Comparison of ENCODE assay signal across 8 cellular contexts in genomic region chr1:119712342-119713038, GRCh38. TPM values are rescaled to one million over a fixed set of nuclear protein-coding genes. Genes with fewer than 3 reads are reported as not detected.
DNase-seq lines count a peak whose midpoint lies in the region; ATAC-seq and TF ChIP-seq lines count a peak whose summit lies in the region.

No MANE protein-coding gene starts in this region.

- no peak for TF ChIP-seq EP300 in gastroesophageal sphincter (IDR thresholded peaks at IDR 0.05)
- TF ChIP-seq EP300 in transverse colon (IDR thresholded peaks at IDR 0.05; ENCODE audit: low read depth): no peak

- ATAC-seq in activated T-cell treated with anti-CD3 and anti-CD28 coated beads, Interleukin-2, amount 50 U/mL, for 72 hours (replicated peaks in 1 of 2): peak; percentile 83 to 87
- peak; percentile 91 for ATAC-seq in gastroesophageal sphincter

- H3K27me3 ChIP-seq in HL-60 (ENCODE audit: insufficient read depth, poor library complexity, severe bottlenecking): no peaks in the 10 kb centered on the region
- no peaks in the 10 kb centered on the region for H3K27me3 ChIP-seq in gastroesophageal sphincter
- H3K27me3 ChIP-seq in transverse colon: peaks cover 18% of the 10 kb centered on the region

- H3K4me1 ChIP-seq in gastroesophageal sphincter (peaks cover 0 to 38% (median 14%) of the 10 kb centered on the region in 3 donors), transverse colon (peaks cover 5 to 27% (median 17%) of the 10 kb centered on the region in 4 donors)

- intact Hi-C loops in transverse colon (cut with DNase I; ENCODE audit: low total_unique reads): no loop called here

- peak overlapping the region; percentile 96 for H3K27ac Mint-ChIP-seq in activated T-cell treated with anti-CD3 and anti-CD28 coated beads, Interleukin-2, amount 50 U/mL, for 72 hours

- peaks cover 8% of the 10 kb centered on the region for H3K27me3 Mint-ChIP-seq in activated T-cell treated with anti-CD3 and anti-CD28 coated beads, Interleukin-2, amount 50 U/mL, for 72 hours (ENCODE audit: low read depth)

- H3K4me3 ChIP-seq in HL-60 (replicated peaks; ENCODE audit: insufficient read depth, low read length) (peak overlapping the region; percentile 82), gastroesophageal sphincter (peak overlapping the region; percentile 72 to 74), transverse colon (peak overlapping the region; percentile 28 to 62 (median 41))

- peaks cover 16 to 31% of the 10 kb centered on the region in 2 donors for H3K36me3 Mint-ChIP-seq in activated T-cell treated with anti-CD3 and anti-CD28 coated beads, Interleukin-2, amount 50 U/mL, for 72 hours (ENCODE audit: insufficient read depth in 2 of 2)

- TF ChIP-seq CTCF in GM10266 (IDR thresholded peaks at IDR 0.05; ENCODE audit: control insufficient read depth, insufficient read depth, low read depth, missing control alignments) (no peak), HL-60 (IDR thresholded peaks at IDR 0.05; ENCODE audit: insufficient read depth, low read length) (no peak), gastroesophageal sphincter (IDR thresholded peaks at IDR 0.05) (no peak), transverse colon (IDR thresholded peaks at IDR 0.05) (no peak)

- in situ Hi-C loops in transverse colon (cut with MboI; ENCODE audit: low pct_ligation_motif_present in 1 of 4, low pct_unique_long_range_greater_than_20kb in 1 of 4, low sequenced_read_pairs in 3 of 4): no loop called here

- H3K4me1 Mint-ChIP-seq in activated T-cell treated with anti-CD3 and anti-CD28 coated beads, Interleukin-2, amount 50 U/mL, for 72 hours (ENCODE audit: low read depth): peaks cover 43% of the 10 kb centered on the region

- 0 to 2% methylated on average over 7 to 11 of the region's 51 CpGs for WGBS in gastroesophageal sphincter (ENCODE audit: low coverage in 1 of 2), 2 donors
- WGBS in transverse colon (ENCODE audit: low coverage in 1 of 2), 2 donors: 3% methylated on average over 46 of the region's 51 CpGs; no CpG with 5 or more reads in 1 of the 2 donors

- H3K36me3 ChIP-seq in gastroesophageal sphincter (no peaks in the 10 kb centered on the region), transverse colon (no peaks in the 10 kb centered on the region)

- TF ChIP-seq POLR2A in gastroesophageal sphincter (IDR thresholded peaks at IDR 0.05): no peak
- no peak for TF ChIP-seq POLR2A in transverse colon (IDR thresholded peaks at IDR 0.05)

- H3K27ac ChIP-seq in HL-60 (replicated peaks): peak overlapping the region; percentile 72
- H3K27ac ChIP-seq in gastroesophageal sphincter: peak overlapping the region in 3 of 4 donors; percentile 82 to 86 (median 86)
- peak overlapping the region; percentile 41 to 81 (median 68) for H3K27ac ChIP-seq in transverse colon

- peak overlapping the region; percentile 88 to 96 for H3K4me3 Mint-ChIP-seq in activated T-cell treated with anti-CD3 and anti-CD28 coated beads, Interleukin-2, amount 50 U/mL, for 72 hours

- H3K9me3 ChIP-seq in gastroesophageal sphincter: no peaks in the 10 kb centered on the region
- no peaks in the 10 kb centered on the region for H3K9me3 ChIP-seq in transverse colon

- H3K9me3 Mint-ChIP-seq in activated T-cell treated with anti-CD3 and anti-CD28 coated beads, Interleukin-2, amount 50 U/mL, for 72 hours: no peaks in the 10 kb centered on the region

- DNase-seq in GM10266 (ENCODE audit: extremely low spot score): peak; percentile 36
- peak; percentile 39 to 81 for DNase-seq in HL-60 (ENCODE audit: low read depth in 1 of 2, low spot score in 1 of 2)
- peak; percentile 81 for DNase-seq in NCI-H82 treated with DMSO at 0.1 percent for 48 hours (lab: John Stamatoyannopoulos, UW; ENCODE audit: unreplicated experiment)
- peak; percentile 75 to 82 for DNase-seq in activated T-cell treated with anti-CD3 and anti-CD28 coated beads, Interleukin-2, amount 50 U/mL, for 72 hours
- DNase-seq in non-pigmented ciliary epithelial cell (ENCODE audit: low read depth): peak; percentile 52
- peak; percentile 65 for DNase-seq in transverse colon
- DNase-seq in NK-92 (lab: John Stamatoyannopoulos, UW; ENCODE audit: unreplicated experiment): no peak

RNA-seq across cellular contexts. Expression of gene PHGDH, which starts 0.8 kb away (rescaled TPM):
- total RNA-seq in activated T-cell treated with anti-CD3 and anti-CD28 coated beads, Interleukin-2, amount 50 U/mL, for 72 hours: 100 to 1,000 TPM; 431 to 452 TPM
- 10 to 100 TPM; 16.7 to 34.9 (median 26.4) TPM for total RNA-seq in gastroesophageal sphincter
- total RNA-seq in transverse colon: 10 to 100 TPM in 1 of 4 donors, 1 to 10 TPM in 3; 4.2 to 11.9 (median 8.1) TPM

RNA-seq across cellular contexts. Expression of gene HMGCS2, which starts 56.2 kb away (rescaled TPM):
- total RNA-seq in activated T-cell treated with anti-CD3 and anti-CD28 coated beads, Interleukin-2, amount 50 U/mL, for 72 hours: not detected
- total RNA-seq in gastroesophageal sphincter (1 to 10 TPM in 1 of 4 donors, under 1 TPM in 1, not detected in 2; 0.15 to 3.4 TPM), transverse colon (1,000 to 10,000 TPM in 1 of 4 donors, 100 to 1,000 TPM in 2, 10 to 100 TPM in 1; 24.7 to 1,050 (median 278) TPM)

Comparison
In these comparisons a context has a peak if more than half of its experiments do, and no peak if none do; other contexts are left out.
1. RNA of gene PHGDH, which starts 0.8 kb away (total RNA-seq): 431 to 452 TPM in activated T-cell treated with anti-CD3 and anti-CD28 coated beads, Interleukin-2, amount 50 U/mL, for 72 hours; 16.7 to 34.9 TPM in gastroesophageal sphincter and 4.2 to 11.9 TPM in transverse colon; every median in the first group is over 10 times any median in the second.
2. RNA of gene HMGCS2, which starts 56.2 kb away (total RNA-seq): 24.7 to 1,050 TPM in transverse colon; 0.15 to 3.4 TPM in gastroesophageal sphincter and not detected in activated T-cell treated with anti-CD3 and anti-CD28 coated beads, Interleukin-2, amount 50 U/mL, for 72 hours; every median in the first group is over 4 times any median in the second.
3. Peak in every context shown above with its lines, with median percentiles within 50 percentile points of each other: H3K27ac ChIP-seq and H3K4me3 ChIP-seq.